1 cellular context compared by ENCODE assay signal in genomic region chr6:31010393-31011060, GRCh38.
TF ChIP-seq lines count a peak whose summit lies in the region.

MUC22 (plus strand) TSS chr6:31010474; CDS start chr6:31010707, 233 bp downstream.

TF ChIP-seq in GM23338, 12 proteins besides CTCF, POLR2A, EP300 and RAD21 (continued from another document):
- TF ChIP-seq REST (IDR thresholded peaks at IDR 0.05; ENCODE audit: unreplicated experiment) (no peak), ZNF331 (CRISPR knock-in tag; IDR thresholded peaks at IDR 0.05; ENCODE audit: low read depth) (no peak), POLR2AphosphoS5 (IDR thresholded peaks at IDR 0.05; ENCODE audit: low read depth) (no peak)
